Comparison of ENCODE assay signal across 8 cellular contexts in genomic region chr1:237799762-237800474, GRCh38.
DNase-seq lines count a peak whose midpoint lies in the region; ATAC-seq and TF ChIP-seq lines count a peak whose summit lies in the region.

No MANE protein-coding gene starts in this region.

- H3K79me1 ChIP-seq in trophoblast cell (ENCODE audit: low read length) = no peaks in the 10 kb centered on the region

- RAD21 ChIA-PET in HCT116 (lab: Charles Lee; ENCODE audit: low non-redundant PET in 1 of 2, low total read pairs in 2 of 2, uncharacterized antibody in 2 of 2, unreplicated experiment in 2 of 2) = no interaction called here

- H3K14ac ChIP-seq in trophoblast cell (ENCODE audit: low read length) = no peak overlapping the region

- no peak overlapping the region for H3K4me2 ChIP-seq in HCT116 (ENCODE audit: low read length)
- no peak overlapping the region for H3K4me2 ChIP-seq in trophoblast cell (ENCODE audit: low read length)

- no peaks in the 10 kb centered on the region for H3K9me2 ChIP-seq in HCT116 (ENCODE audit: insufficient read depth)

- H3K4me3 ChIP-seq in HCT116 (replicated peaks in 1 of 2; ENCODE audit: low read depth in 1 of 2, low read length in 2 of 2) (no peak overlapping the region), trophoblast cell (ENCODE audit: low read depth, low read length) (no peak overlapping the region)

- TF ChIP-seq CTCF in 22Rv1 (IDR thresholded peaks at IDR 0.05) (peak; percentile 94), GM10266 (IDR thresholded peaks at IDR 0.05; ENCODE audit: control insufficient read depth, insufficient read depth, low read depth, missing control alignments) (peak; percentile 11), HCT116 (IDR thresholded peaks at IDR 0.05 in 2 of 3, conservative IDR thresholded peaks at IDR 0.05 in 1 of 3; ENCODE audit: borderline replicate concordance in 1 of 3, insufficient read depth in 1 of 3, low read depth in 2 of 3, low read length in 2 of 3) (0 out of 6 replicates have a peak, but pooled peaks of 1 of the 3 experiments have one; percentile 12)

- H3K4ac ChIP-seq in trophoblast cell (ENCODE audit: low read depth, low read length) = no peak overlapping the region

- no CpG with 5 or more reads among the region's 5 CpGs for WGBS in trophoblast cell (ENCODE audit: extremely low coverage, insufficient coverage, insufficient read length)

- no peak overlapping the region for H4K8ac ChIP-seq in trophoblast cell (ENCODE audit: low read depth, low read length)

- no peak overlapping the region for H3K18ac ChIP-seq in trophoblast cell (ENCODE audit: low read length)

- H3K27me3 ChIP-seq in HCT116 (ENCODE audit: insufficient read depth, low read length) = no peaks in the 10 kb centered on the region
- H3K27me3 ChIP-seq in trophoblast cell (ENCODE audit: insufficient read depth, low read length) = no peaks in the 10 kb centered on the region

- H2AFZ ChIP-seq in HCT116 (ENCODE audit: low read depth, low read length, poor library complexity, severe bottlenecking) (no peak overlapping the region), trophoblast cell (ENCODE audit: insufficient read depth, low read length, poor library complexity) (no peak overlapping the region)

- no peak for TF ChIP-seq RAD21 in HCT116 (IDR thresholded peaks at IDR 0.05; ENCODE audit: low read depth)

- no peak overlapping the region for H4K91ac ChIP-seq in trophoblast cell (ENCODE audit: low read depth, low read length)

- intact Hi-C loops in HCT116 (cut with micrococcal nuclease) = no loop called here

- POLR2A ChIA-PET in HCT116 (lab: Charles Lee) = no interaction called here

- H3K36me3 ChIP-seq in HCT116 (ENCODE audit: control insufficient read depth in 1 of 2, insufficient read depth in 2 of 2, low read length in 2 of 2) (no peaks in the 10 kb centered on the region; a peak in 1 of 4 replicates), trophoblast cell (ENCODE audit: control insufficient read depth in 1 of 2, insufficient read depth in 2 of 2, low read length in 2 of 2) (no peaks in the 10 kb centered on the region)

- H4K12ac ChIP-seq in trophoblast cell (ENCODE audit: low read depth, low read length) = no peak overlapping the region

- H3K9ac ChIP-seq in HCT116 (ENCODE audit: low read length) (no peak overlapping the region), trophoblast cell (ENCODE audit: low read length) (no peak overlapping the region)

- TF ChIP-seq POLR2A in HCT116 (IDR thresholded peaks at IDR 0.05; ENCODE audit: borderline replicate concordance, extremely low read depth, insufficient read depth, insufficient read length) = no peak
- TF ChIP-seq POLR2A in erythroblast (IDR thresholded peaks at IDR 0.05; ENCODE audit: low read length) = no peak

- no TSS peak for BruUV-seq in HCT116 (replicated peaks; lab: Mats Ljungman, UMichigan)

- peak; percentile 28 for DNase-seq in GM10266 (ENCODE audit: extremely low spot score)
- DNase-seq in HCT116 (ENCODE audit: low read depth, low spot score) = no peak
- DNase-seq in LHCN-M2 (ENCODE audit: low read depth) = peak; percentile 40
- DNase-seq in SW480 (ENCODE audit: low spot score) = peak; percentile 81
- DNase-seq in erythroblast (lab: John Stamatoyannopoulos, UW) = peak; percentile 49 to 61
- DNase-seq in trophoblast cell = peak; percentile 63 to 72
- DNase-seq in KG1 (lab: John Stamatoyannopoulos, UW) = no peak

- H3K27ac ChIP-seq in 22Rv1 (no peak overlapping the region), HCT116 (ENCODE audit: low read depth, low read length) (no peak overlapping the region), trophoblast cell (ENCODE audit: low read depth, low read length) (no peak overlapping the region)

- H2AK5ac ChIP-seq in trophoblast cell (ENCODE audit: low read length) = no peak overlapping the region

- peaks cover 3 to 13% of the 10 kb centered on the region in 2 experiments; a peak in 2 of 4 replicates for H3K9me3 ChIP-seq in HCT116 (ENCODE audit: control insufficient read depth in 1 of 2, insufficient read depth in 1 of 2, low read depth in 1 of 2, low read length in 2 of 2)
- no peaks in the 10 kb centered on the region for H3K9me3 ChIP-seq in trophoblast cell (ENCODE audit: insufficient read depth, low read depth, low read length)

- H2BK120ac ChIP-seq in trophoblast cell (ENCODE audit: insufficient read depth, low read length, poor library complexity) = no peak overlapping the region

- ATAC-seq in HCT116 = peak; percentile 63

- no peaks in the 10 kb centered on the region for H4K20me1 ChIP-seq in HCT116 (ENCODE audit: insufficient read depth)

- no peaks in the 10 kb centered on the region for H3K79me2 ChIP-seq in HCT116 (ENCODE audit: insufficient read depth, low read length)
- no peaks in the 10 kb centered on the region for H3K79me2 ChIP-seq in trophoblast cell (ENCODE audit: control insufficient read depth, insufficient read depth, low read length, poor library complexity)

- CTCF ChIA-PET in HCT116 (lab: Charles Lee) = interaction anchor here (0.6 to 1.4 kb wide), 2 partner anchors 8 to 121 kb away, joined by 3 to 4 read pairs; no protein-coding TSS in a partner anchor

- H3K4me1 ChIP-seq in HCT116 (ENCODE audit: control insufficient read depth in 1 of 2, insufficient read depth in 2 of 2, low read length in 2 of 2) = no peaks in the 10 kb centered on the region
- H3K4me1 ChIP-seq in trophoblast cell (ENCODE audit: control insufficient read depth in 1 of 2, insufficient read depth in 2 of 2, low read length in 2 of 2) = no peaks in the 10 kb centered on the region

- no peak overlapping the region for H2BK12ac ChIP-seq in trophoblast cell (ENCODE audit: low read length)

- H2BK5ac ChIP-seq in trophoblast cell (ENCODE audit: low read depth, low read length, poor library complexity) = no peak overlapping the region

- H3K23ac ChIP-seq in trophoblast cell (ENCODE audit: low read length) = no peak overlapping the region

TF ChIP-seq in HCT116, 20 proteins besides CTCF, POLR2A, EP300 and RAD21:
- TF ChIP-seq ZFX (IDR thresholded peaks at IDR 0.05) (no peak), CBX3 (IDR thresholded peaks at IDR 0.05; ENCODE audit: low read depth) (no peak), SRF (IDR thresholded peaks at IDR 0.05; ENCODE audit: low read depth) (no peak), TCF7L2 (IDR thresholded peaks at IDR 0.05; ENCODE audit: borderline replicate concordance, extremely low read depth, insufficient read depth, insufficient read length) (no peak)

Comparison
In these comparisons a context has a peak if more than half of its experiments do, and no peak if none do; other contexts are left out.
1. DNase-seq: peak in GM10266 (single experiment), LHCN-M2 (single experiment), SW480 (single experiment), erythroblast (2 of 2) and trophoblast cell (2 of 2); none in HCT116 (single experiment) and KG1 (single experiment).